In the genomic region with DNA sequence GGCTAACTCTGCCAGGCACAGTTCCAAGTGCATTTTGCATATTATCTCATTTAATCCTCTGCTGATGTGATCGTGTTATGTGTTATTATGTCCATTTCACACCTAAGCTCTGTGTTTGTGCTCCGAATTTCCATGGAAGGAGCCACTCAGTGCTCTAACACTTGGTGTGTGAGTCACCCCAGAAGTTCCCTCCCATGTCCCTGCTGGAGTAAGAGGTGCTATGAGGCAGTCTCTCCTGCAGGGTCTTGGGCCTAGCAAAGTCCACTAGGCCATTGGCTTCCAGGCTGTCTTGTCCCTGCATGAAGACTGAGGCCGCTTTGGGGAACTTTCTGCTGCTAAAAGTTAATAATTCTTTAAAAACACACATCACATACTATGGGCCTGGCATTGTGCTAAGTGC, we compare ENCODE assay signal across 17 cellular contexts.
DNase-seq lines count a peak whose midpoint lies in the region; ATAC-seq and TF ChIP-seq lines count a peak whose summit lies in the region.
"Had no signal": no experiment of that assay in that cellular context is flagged by ENCODE, and none has a peak within 500 bp of the region (broad histone marks: within the 10 kb centered on the region; RNA-seq: fewer than 3 reads in every experiment).

No MANE protein-coding gene starts in this region.

- no peak overlapping the region for H3K4me3 Mint-ChIP-seq in Caco-2 (ENCODE audit: unreplicated experiment)
- H3K4me3 Mint-ChIP-seq: activated naive CD4-positive, alpha-beta T cell treated with anti-CD3 and anti-CD28 coated beads, Interleukin-2, amount 10 ng/mL, durations not matched to agents 7 days and 5 days; brain; natural killer cell had no signal

- no peaks in the 10 kb centered on the region for H3K27me3 Mint-ChIP-seq in Caco-2 (ENCODE audit: insufficient read depth, unreplicated experiment)
- H3K27me3 Mint-ChIP-seq: activated naive CD4-positive, alpha-beta T cell treated with anti-CD3 and anti-CD28 coated beads, Interleukin-2, amount 10 ng/mL, durations not matched to agents 7 days and 5 days had no signal

- intact Hi-C loops in Caco-2 (cut with micrococcal nuclease; ENCODE audit: unreplicated experiment), result loop anchor here (2.0 kb wide), 1 partner anchor 104 kb away; no protein-coding TSS in a partner anchor
- intact Hi-C loops in PC-3 (cut with micrococcal nuclease), result no loop called here
- intact Hi-C loops in mucosa of descending colon (cut with DNase I, micrococcal nuclease), result no loop called here

- H3K36me3 ChIP-seq in Caco-2 (ENCODE audit: control insufficient read depth, insufficient read depth, low read length) (no peaks in the 10 kb centered on the region), PC-3 (ENCODE audit: low read depth, low read length) (no peaks in the 10 kb centered on the region), esophagus (ENCODE audit: control insufficient read depth in 2 of 2, insufficient read depth in 2 of 2, low read length in 1 of 2) (no peaks in the 10 kb centered on the region), mucosa of descending colon (ENCODE audit: low read depth) (no peaks in the 10 kb centered on the region)

- DNase-seq in Caco-2 (peak in 1 of 2 experiments; percentile 66), PC-3 (peak; percentile 50), mucosa of descending colon (no peak), epidermal melanocyte (ENCODE audit: insufficient read length, low spot score) (no peak), NCI-H524 (lab: John Stamatoyannopoulos, UW) (no peak)
- DNase-seq: activated CD4-positive, alpha-beta T cell treated with anti-CD3 and anti-CD28 coated beads for 48 hours; activated naive CD4-positive, alpha-beta T cell treated with anti-CD3 and anti-CD28 coated beads, Interleukin-2, amount 10 ng/mL, durations not matched to agents 7 days and 5 days; foreskin fibroblast; GOT3; natural killer cell; NCI-H1930; SK-N-SH; T1000 had no signal

- no peak for TF ChIP-seq CTCF in Caco-2 (IDR thresholded peaks at IDR 0.05; ENCODE audit: insufficient read depth in 1 of 2, low read depth in 1 of 2, low read length in 1 of 2, severe bottlenecking in 1 of 2, unreplicated experiment in 1 of 2)
- no peak for TF ChIP-seq CTCF in PC-3 (conservative IDR thresholded peaks at IDR 0.05; ENCODE audit: low read depth, low read length)
- TF ChIP-seq CTCF in mucosa of descending colon (IDR thresholded peaks at IDR 0.05), result no peak

- H3K4me1 Mint-ChIP-seq in Caco-2 (ENCODE audit: low read depth, unreplicated experiment), result peaks cover 26% of the 10 kb centered on the region
- H3K4me1 Mint-ChIP-seq: activated naive CD4-positive, alpha-beta T cell treated with anti-CD3 and anti-CD28 coated beads, Interleukin-2, amount 10 ng/mL, durations not matched to agents 7 days and 5 days; natural killer cell had no signal

- H3K4me2 ChIP-seq in PC-3 (ENCODE audit: low read length), result no peak overlapping the region
- H3K4me2 ChIP-seq: SK-N-SH had no signal

- H3K27ac ChIP-seq in PC-3 (ENCODE audit: low read length) (no peak overlapping the region), esophagus (ENCODE audit: low read depth in 2 of 2, low read length in 1 of 2) (peak overlapping the region; percentile 59 to 61)

- peaks cover 18% of the 10 kb centered on the region for H3K4me1 ChIP-seq in Caco-2
- H3K4me1 ChIP-seq in PC-3 (ENCODE audit: insufficient read depth, low read length), result 0 out of 2 replicates have a peak, but pooled peaks cover 7% of the 10 kb centered on the region
- H3K4me1 ChIP-seq in esophagus (ENCODE audit: control insufficient read depth in 2 of 2, insufficient read depth in 2 of 2, low read length in 1 of 2), result peaks cover 18 to 23% of the 10 kb centered on the region in 2 donors
- peaks cover 12% of the 10 kb centered on the region for H3K4me1 ChIP-seq in mucosa of descending colon (ENCODE audit: low read depth)

- H3K9me3 ChIP-seq in Caco-2, result no peaks in the 10 kb centered on the region
- no peaks in the 10 kb centered on the region for H3K9me3 ChIP-seq in PC-3 (ENCODE audit: low read length)
- H3K9me3 ChIP-seq in esophagus (ENCODE audit: control insufficient read depth in 2 of 2, insufficient read depth in 1 of 2, low read depth in 1 of 2, low read length in 1 of 2), result no peaks in the 10 kb centered on the region
- no peaks in the 10 kb centered on the region for H3K9me3 ChIP-seq in mucosa of descending colon
- H3K9me3 ChIP-seq: SK-N-SH had no signal

- H3K27me3 ChIP-seq in Caco-2 (replicated peaks; ENCODE audit: control insufficient read depth, insufficient read depth, low read length) (no peaks in the 10 kb centered on the region), PC-3 (ENCODE audit: low read length) (no peaks in the 10 kb centered on the region), esophagus (ENCODE audit: control insufficient read depth in 1 of 2, insufficient read depth in 2 of 2, low read length in 2 of 2) (no peaks in the 10 kb centered on the region)

- H3K36me3 Mint-ChIP-seq in Caco-2 (ENCODE audit: insufficient read depth, unreplicated experiment), result no peaks in the 10 kb centered on the region
- H3K36me3 Mint-ChIP-seq: activated naive CD4-positive, alpha-beta T cell treated with anti-CD3 and anti-CD28 coated beads, Interleukin-2, amount 10 ng/mL, durations not matched to agents 7 days and 5 days; natural killer cell had no signal

- POLR2A ChIA-PET in Caco-2 (lab: Charles Lee), result interaction anchor here (0.6 to 1.0 kb wide), 2 partner anchors 31 to 105 kb away, joined by 3 to 4 read pairs; no protein-coding TSS in a partner anchor
- POLR2A ChIA-PET in PC-3 (lab: Charles Lee; ENCODE audit: unreplicated experiment), result no interaction called here

- CTCF ChIA-PET in Caco-2 (lab: Charles Lee) (interaction anchor here (0.6 to 2.8 kb wide), 5 partner anchors 32 to 430 kb away, joined by 3 to 30 read pairs (median 5); no protein-coding TSS in a partner anchor), PC-3 (lab: Charles Lee) (no interaction called here)

- H4K20me1 ChIP-seq in PC-3 (ENCODE audit: low read length), result no peaks in the 10 kb centered on the region

- no peaks in the 10 kb centered on the region for H3K9me2 ChIP-seq in PC-3 (replicated peaks; ENCODE audit: low read length)
- H3K9me2 ChIP-seq: SK-N-SH had no signal

- BruUV-seq in Caco-2 (replicated peaks; lab: Mats Ljungman, UMichigan) (no TSS peak), PC-3 (replicated peaks; lab: Mats Ljungman, UMichigan) (no TSS peak)

- no peaks in the 10 kb centered on the region for H3F3A ChIP-seq in PC-3 (ENCODE audit: low read length, unreplicated experiment)

- ATAC-seq in PC-3 (peak; percentile 45; the same call in 1 of the 2 replicates), mucosa of descending colon (peak; percentile 53), GM18502 (IDR thresholded peaks at IDR 0.05; ENCODE audit: poor library complexity, unreplicated experiment) (no peak), HG03442 (IDR thresholded peaks at IDR 0.05; ENCODE audit: unreplicated experiment) (no peak)
- ATAC-seq: natural killer cell had no signal

- H3K9me3 Mint-ChIP-seq in Caco-2 (ENCODE audit: unreplicated experiment), result no peaks in the 10 kb centered on the region
- H3K9me3 Mint-ChIP-seq: activated naive CD4-positive, alpha-beta T cell treated with anti-CD3 and anti-CD28 coated beads, Interleukin-2, amount 10 ng/mL, durations not matched to agents 7 days and 5 days; natural killer cell had no signal

- no peaks in the 10 kb centered on the region for H3K79me2 ChIP-seq in PC-3 (ENCODE audit: low read length)

- H2AFZ ChIP-seq in PC-3 (ENCODE audit: low read length), result no peak overlapping the region

- no peak overlapping the region for H3K9ac ChIP-seq in PC-3 (ENCODE audit: low read length)
- H3K9ac ChIP-seq: SK-N-SH had no signal

- WGBS in esophagus, 2 donors, result 64 to 66% methylated on average over 3 of the region's 3 CpGs

- H3K27ac Mint-ChIP-seq in Caco-2 (ENCODE audit: unreplicated experiment), result peak overlapping the region; percentile 58
- H3K27ac Mint-ChIP-seq: activated naive CD4-positive, alpha-beta T cell treated with anti-CD3 and anti-CD28 coated beads, Interleukin-2, amount 10 ng/mL, durations not matched to agents 7 days and 5 days; natural killer cell had no signal

- H3K4me3 ChIP-seq in Caco-2 (ENCODE audit: low read depth, low read length) (no peak overlapping the region), PC-3 (ENCODE audit: low read length) (no peak overlapping the region), esophagus (ENCODE audit: low read depth in 1 of 2, low read length in 2 of 2) (no peak overlapping the region), mucosa of descending colon (no peak overlapping the region)

Comparison
In these comparisons a context has a peak if more than half of its experiments do, and no peak if none do; other contexts are left out.
1. ATAC-seq: peak in PC-3 (single experiment) and mucosa of descending colon (single experiment); none in GM18502 (single experiment) and HG03442 (single experiment).